ENCODE assay signal across 9 cellular contexts in the genomic region with DNA sequence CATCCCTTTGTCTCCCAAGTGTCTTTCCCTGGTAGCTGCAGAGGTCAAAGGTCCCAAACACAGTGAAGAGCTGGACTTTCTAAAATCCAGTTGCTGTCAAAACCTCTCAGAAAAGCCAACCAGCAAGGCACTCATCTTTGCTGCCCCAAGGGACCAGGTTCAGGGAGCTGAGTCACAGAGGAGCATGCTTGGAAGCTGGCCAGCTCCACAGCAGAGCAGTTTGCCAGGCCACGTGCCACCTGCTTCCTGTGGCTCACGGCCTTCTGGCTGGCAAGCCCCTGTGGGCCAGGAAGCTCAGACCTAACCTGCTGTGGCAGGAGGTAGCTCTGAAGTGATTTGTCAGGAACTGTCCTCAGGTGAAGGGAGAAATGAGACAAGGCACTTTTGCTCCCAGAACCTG. TPM values are rescaled to one million over a fixed set of nuclear protein-coding genes. Genes with fewer than 3 reads are reported as not detected.
DNase-seq lines count a peak whose midpoint lies in the region; ATAC-seq and TF ChIP-seq lines count a peak whose summit lies in the region.
"Had no signal": no experiment of that assay in that cellular context is flagged by ENCODE, and none has a peak within 500 bp of the region (broad histone marks: within the 10 kb centered on the region; RNA-seq: fewer than 3 reads in every experiment).

No MANE protein-coding gene starts in this region.

- H3K4me1 ChIP-seq in CD4-positive, alpha-beta memory T cell (ENCODE audit: insufficient read depth, low read length) = peaks cover 70% of the 10 kb centered on the region
- H3K4me1 ChIP-seq in mammary epithelial cell (ENCODE audit: insufficient read depth, low read length) (peaks cover 24% of the 10 kb centered on the region), left lung (peaks cover 19 to 56% of the 10 kb centered on the region in 2 donors)

- no peak overlapping the region for H3K4me3 ChIP-seq in CD4-positive, alpha-beta memory T cell (ENCODE audit: low read length in 2 of 2)
- H3K4me3 ChIP-seq in LNCaP clone FGC (ENCODE audit: low read depth, low read length) = no peak overlapping the region
- no peak overlapping the region for H3K4me3 ChIP-seq in mammary epithelial cell (replicated peaks in 1 of 3; ENCODE audit: insufficient read depth in 1 of 3, low read depth in 2 of 3, low read length in 3 of 3)
- H3K4me3 ChIP-seq in left lung = no peak overlapping the region

- no peak overlapping the region for H2AFZ ChIP-seq in mammary epithelial cell (ENCODE audit: low read depth, low read length)
- H2AFZ ChIP-seq: parathyroid adenoma had no signal

- no peaks in the 10 kb centered on the region for H3K9me3 ChIP-seq in CD4-positive, alpha-beta memory T cell (ENCODE audit: control insufficient read depth in 1 of 2, low read length in 2 of 2)
- H3K9me3 ChIP-seq in T-helper 17 cell (ENCODE audit: control insufficient read depth, low read length, poor library complexity, severe bottlenecking) = no peaks in the 10 kb centered on the region
- H3K9me3 ChIP-seq in mammary epithelial cell (replicated peaks; ENCODE audit: insufficient read depth, low read length) = no peaks in the 10 kb centered on the region
- H3K9me3 ChIP-seq in left lung = no peaks in the 10 kb centered on the region

- DNase-seq in CD4-positive, alpha-beta memory T cell = peak; percentile 45 to 80 (median 50)
- peak; percentile 78 for DNase-seq in LNCaP clone FGC (ENCODE audit: low read depth)
- DNase-seq in T-helper 17 cell = peak; percentile 40 to 66 (median 40)
- DNase-seq in mammary epithelial cell = peak; percentile 91
- peak; percentile 87 to 89 for DNase-seq in left lung
- peak; percentile 71 for DNase-seq in stimulated activated naive CD8-positive, alpha-beta T cell treated with anti-CD3 and anti-CD28 coated beads, Interleukin-15, Interleukin-2, amounts not matched to agents 100 U/mL and 50 U/mL, for 24 hours
- no peak for DNase-seq in immature natural killer cell

- TF ChIP-seq CTCF in LNCaP clone FGC (IDR thresholded peaks at IDR 0.05; ENCODE audit: control insufficient read depth, extremely low read depth, insufficient read depth) (no peak), mammary epithelial cell (conservative IDR thresholded peaks at IDR 0.05 in 1 of 2, IDR thresholded peaks at IDR 0.05 in 1 of 2; ENCODE audit: extremely low read depth in 1 of 2, insufficient read depth in 1 of 2, low read depth in 1 of 2, low read length in 2 of 2) (no peak), left lung (IDR thresholded peaks at IDR 0.05) (no peak)

- peak overlapping the region; percentile 70 to 93 (median 82) for H3K27ac Mint-ChIP-seq in CD4-positive, alpha-beta memory T cell
- peak overlapping the region; percentile 99 for H3K27ac Mint-ChIP-seq in T-helper 17 cell
- peak overlapping the region in 1 of 6 donors; percentile 65 for H3K27ac Mint-ChIP-seq in immature natural killer cell

- dilution Hi-C loops in mammary epithelial cell (cut with HindIII; ENCODE audit: low sequenced_read_pairs) = loop anchor here (10.0 kb wide), 1 partner anchor 529 kb away; the partner anchor contains the start of genes ALKBH2 and UNG

- no peaks in the 10 kb centered on the region for H3K27me3 Mint-ChIP-seq in CD4-positive, alpha-beta memory T cell
- H3K27me3 Mint-ChIP-seq in T-helper 17 cell (no peaks in the 10 kb centered on the region), immature natural killer cell (ENCODE audit: low read depth in 3 of 3) (peaks cover under 1 to 6% (median 4%) of the 10 kb centered on the region in 3 donors)

- intact Hi-C loops in CD4-positive, alpha-beta memory T cell (cut with micrococcal nuclease) = loop anchor here (10.0 kb wide), 1 partner anchor 589 kb away; no protein-coding TSS in a partner anchor
- intact Hi-C loops in mammary epithelial cell (cut with micrococcal nuclease) (no loop called here), left lung (cut with DNase I) (loop anchor here in 1 of 2 donors (5.0 kb wide), 2 partner anchors 51 to 236 kb away; no protein-coding TSS in a partner anchor)

- H3K79me2 ChIP-seq in mammary epithelial cell (ENCODE audit: insufficient read depth, low read length) = peaks cover 28% of the 10 kb centered on the region
- H3K79me2 ChIP-seq: parathyroid adenoma had no signal

- no peak overlapping the region for H3K4me3 Mint-ChIP-seq in CD4-positive, alpha-beta memory T cell
- no peak overlapping the region for H3K4me3 Mint-ChIP-seq in T-helper 17 cell
- H3K4me3 Mint-ChIP-seq in immature natural killer cell = no peak overlapping the region

- peaks cover 33 to 83% (median 56%) of the 10 kb centered on the region in 4 donors for H3K4me1 Mint-ChIP-seq in CD4-positive, alpha-beta memory T cell
- H3K4me1 Mint-ChIP-seq in T-helper 17 cell = peaks cover 31% of the 10 kb centered on the region
- peaks cover 25 to 27% of the 10 kb centered on the region in 2 donors for H3K4me1 Mint-ChIP-seq in immature natural killer cell

- H3K4me2 ChIP-seq in mammary epithelial cell (ENCODE audit: insufficient read depth, low read depth, low read length) = no peak overlapping the region

- no peak overlapping the region for H3K9ac ChIP-seq in mammary epithelial cell (ENCODE audit: insufficient read depth, low read length)
- H3K9ac ChIP-seq: parathyroid adenoma had no signal

- no TSS peak for BruUV-seq in mammary epithelial cell (replicated peaks; lab: Mats Ljungman, UMichigan)

- CTCF ChIA-PET in CD4-positive, alpha-beta memory T cell (lab: Charles Lee; ENCODE audit: partially characterized antibody) = interaction anchor here (1.0 to 17.1 kb wide), 7 partner anchors 51 to 385 kb away, joined by 3 to 339 read pairs (median 50); partner anchors contain the start of gene SELPLG
- CTCF ChIA-PET in mammary epithelial cell (lab: Charles Lee; ENCODE audit: low non-redundant PET) = interaction anchor here (0.7 kb wide), 1 partner anchor 527 kb away, joined by 3 read pairs; no protein-coding TSS in a partner anchor

- peaks cover 38% of the 10 kb centered on the region for H3K36me3 ChIP-seq in CD4-positive, alpha-beta memory T cell (ENCODE audit: insufficient read depth, low read length)
- H3K36me3 ChIP-seq in mammary epithelial cell (ENCODE audit: insufficient read depth, low read length) (peaks cover 37% of the 10 kb centered on the region), left lung (peaks cover 4 to 63% of the 10 kb centered on the region in 2 donors)

- H3K27me3 ChIP-seq in CD4-positive, alpha-beta memory T cell (ENCODE audit: insufficient read depth, low read length) = no peaks in the 10 kb centered on the region
- H3K27me3 ChIP-seq in mammary epithelial cell (ENCODE audit: insufficient read depth, low read length) (no peaks in the 10 kb centered on the region), left lung (no peaks in the 10 kb centered on the region)

- POLR2A ChIA-PET in CD4-positive, alpha-beta memory T cell (lab: Charles Lee; ENCODE audit: partially characterized antibody) = interaction anchor here (0.6 to 14.6 kb wide), 4 partner anchors 10 to 98 kb away, joined by 3 to 245 read pairs (median 70); partner anchors contain the start of gene SELPLG

- ATAC-seq in T-helper 17 cell (no peak), left lung (peak; percentile 5), GM21367 (IDR thresholded peaks at IDR 0.05; ENCODE audit: unreplicated experiment) (no peak)
- ATAC-seq in stimulated activated naive CD8-positive, alpha-beta T cell treated with anti-CD3 and anti-CD28 coated beads, Interleukin-15, Interleukin-2, amounts not matched to agents 100 U/mL and 50 U/mL, for 24 hours = no peak

- no peaks in the 10 kb centered on the region for H4K20me1 ChIP-seq in mammary epithelial cell (ENCODE audit: insufficient read depth, low read length)

- in situ Hi-C loops in mammary epithelial cell (cut with MboI; ENCODE audit: low sequenced_read_pairs in 2 of 2) = loop anchor here (5.0 to 25.0 kb wide), 3 partner anchors 51 to 521 kb away; partner anchors contain the start of genes ALKBH2 (in 1 of the 2) and UNG (in 1 of the 2)

- H3K9me3 Mint-ChIP-seq in CD4-positive, alpha-beta memory T cell = no peaks in the 10 kb centered on the region
- H3K9me3 Mint-ChIP-seq in immature natural killer cell = no peaks in the 10 kb centered on the region

- peak overlapping the region; percentile 22 for H3K27ac ChIP-seq in CD4-positive, alpha-beta memory T cell (ENCODE audit: low read depth, low read length)
- H3K27ac ChIP-seq in mammary epithelial cell (ENCODE audit: insufficient read depth, low read depth, low read length) (no peak overlapping the region), left lung (peak overlapping the region; percentile 45 to 77)
- H3K27ac ChIP-seq: parathyroid adenoma had no signal

- 0% methylated on average over 2 of the region's 2 CpGs for WGBS in mammary epithelial cell (ENCODE audit: low coverage, missing lambda C conversion rate)

- peaks cover 43 to 70% of the 10 kb centered on the region in 2 donors for H3K36me3 Mint-ChIP-seq in CD4-positive, alpha-beta memory T cell
- H3K36me3 Mint-ChIP-seq in T-helper 17 cell (ENCODE audit: low read depth) (peaks cover 5% of the 10 kb centered on the region), immature natural killer cell (peaks cover 7 to 49% (median 34%) of the 10 kb centered on the region in 3 donors)

RNA-seq across cellular contexts. Expression of gene ISCU, which starts 3.6 kb away (rescaled TPM):
- total RNA-seq in CD4-positive, alpha-beta memory T cell = 100 to 1,000 TPM; 182 to 195 TPM
- polyA plus RNA-seq in CD4-positive, alpha-beta memory T cell = 100 to 1,000 TPM; 267 to 316 TPM
- total RNA-seq in T-helper 17 cell (100 to 1,000 TPM; 139 to 177 TPM), mammary epithelial cell (10 to 100 TPM; 55.3 to 77.6 TPM), left lung (100 to 1,000 TPM in 1 of 2 donors, 10 to 100 TPM in 1; 97.9 to 147 TPM)
- polyA plus RNA-seq in mammary epithelial cell (79.1 TPM), immature natural killer cell (100 to 1,000 TPM; 159 to 211 (median 178) TPM)
- polyA minus RNA-seq in mammary epithelial cell = 64.0 TPM

RNA-seq across cellular contexts. Expression of gene SART3, which starts 5.0 kb away (rescaled TPM):
- total RNA-seq in CD4-positive, alpha-beta memory T cell = 100 to 1,000 TPM; 101 to 112 TPM
- polyA plus RNA-seq in CD4-positive, alpha-beta memory T cell = 10 to 100 TPM; 25.9 to 52.5 TPM
- total RNA-seq in T-helper 17 cell (100 to 1,000 TPM in 1 of 2 donors, 10 to 100 TPM in 1; 85.3 to 107 TPM), mammary epithelial cell (10 to 100 TPM; 34.7 to 60.7 TPM), left lung (10 to 100 TPM; 35.1 to 41.7 TPM)
- polyA plus RNA-seq in mammary epithelial cell (14.9 TPM), immature natural killer cell (10 to 100 TPM; 21.5 to 51.1 (median 30.5) TPM)
- 61.0 TPM for polyA minus RNA-seq in mammary epithelial cell

RNA-seq across cellular contexts. Expression of gene TMEM119, which starts 31.9 kb away (rescaled TPM):
- total RNA-seq in CD4-positive, alpha-beta memory T cell = under 1 TPM; 0.30 to 0.58 TPM
- polyA plus RNA-seq in CD4-positive, alpha-beta memory T cell = under 1 TPM in 1 of 2 donors, not detected in 1; 0.42 TPM
- total RNA-seq in T-helper 17 cell (1 to 10 TPM; 3.9 to 5.0 TPM), mammary epithelial cell (1 to 10 TPM in 1 of 2 donors, not detected in 1; 1.0 TPM), left lung (10 to 100 TPM; 50.5 to 90.9 TPM)
- polyA plus RNA-seq in mammary epithelial cell (not detected), immature natural killer cell (under 1 TPM in 1 of 3 donors, not detected in 2; 0.47 TPM)
- polyA minus RNA-seq in mammary epithelial cell = not detected

RNA-seq across cellular contexts. Expression of gene FICD, which starts 50.9 kb away (rescaled TPM):
- 10 to 100 TPM; 10.6 to 12.3 TPM for total RNA-seq in CD4-positive, alpha-beta memory T cell
- 1 to 10 TPM; 2.3 to 3.9 TPM for polyA plus RNA-seq in CD4-positive, alpha-beta memory T cell
- 1 to 10 TPM; 4.4 to 5.1 TPM for total RNA-seq in T-helper 17 cell
- total RNA-seq in mammary epithelial cell = 1 to 10 TPM; 5.5 to 5.6 TPM
- polyA plus RNA-seq in mammary epithelial cell = 0.80 TPM
- polyA minus RNA-seq in mammary epithelial cell = not detected
- 10 to 100 TPM in 1 of 2 donors, 1 to 10 TPM in 1; 7.7 to 13.2 TPM for total RNA-seq in left lung
- 1 to 10 TPM; 1.3 to 6.7 (median 2.3) TPM for polyA plus RNA-seq in immature natural killer cell

Comparison
In these comparisons a context has a peak if more than half of its experiments do, and no peak if none do; other contexts are left out.
1. DNase-seq: peak in CD4-positive, alpha-beta memory T cell (5 of 5), LNCaP clone FGC (single experiment), T-helper 17 cell (3 of 3), mammary epithelial cell (single experiment), left lung (2 of 2) and stimulated activated naive CD8-positive, alpha-beta T cell treated with anti-CD3 and anti-CD28 coated beads, Interleukin-15, Interleukin-2, amounts not matched to agents 100 U/mL and 50 U/mL, for 24 hours (single experiment); none in immature natural killer cell (0 of 3).
2. RNA of gene TMEM119, which starts 31.9 kb away (total RNA-seq): 50.5 to 90.9 TPM in left lung; 3.9 to 5.0 TPM in T-helper 17 cell, 1.0 TPM in mammary epithelial cell and 0.30 to 0.58 TPM in CD4-positive, alpha-beta memory T cell; every median in the first group is over 4 times any median in the second.